15 cellular contexts compared by ENCODE assay signal in the genomic region with DNA sequence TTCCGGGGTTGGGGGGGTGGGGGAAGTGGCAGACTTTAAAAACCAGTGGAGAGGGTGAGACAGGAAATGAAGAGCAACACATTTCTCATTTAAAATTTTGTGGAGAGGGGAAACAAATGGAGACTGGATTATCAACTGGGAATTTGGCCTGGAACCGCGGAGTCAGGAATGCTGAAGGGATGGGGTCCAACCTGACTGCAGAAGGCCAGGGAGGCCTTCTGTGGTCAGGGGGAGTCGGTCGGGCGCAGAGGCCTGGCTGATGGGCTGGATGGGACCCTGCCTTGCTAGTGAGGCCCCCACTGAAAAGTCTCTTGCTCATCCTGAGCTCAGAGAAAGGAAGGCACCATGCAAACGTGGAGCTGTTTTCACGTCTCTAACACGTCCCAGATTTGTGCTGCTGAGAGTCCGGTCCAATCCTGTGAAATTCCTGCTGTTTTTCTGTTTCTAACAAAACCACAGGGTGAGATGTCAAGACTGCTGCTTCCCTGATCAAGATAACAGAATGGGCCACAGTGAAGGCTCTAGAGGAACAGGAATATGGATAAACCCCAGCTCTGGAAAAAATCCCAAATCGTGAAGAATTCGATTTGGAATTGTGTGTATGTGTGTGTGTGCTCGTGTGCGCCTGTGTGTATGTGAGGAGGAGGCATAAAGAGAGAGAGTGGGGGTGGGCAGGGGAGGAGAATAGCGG.
"Had no signal": no experiment of that assay in that cellular context is flagged by ENCODE, and none has a peak within 500 bp of the region (broad histone marks: within the 10 kb centered on the region; RNA-seq: fewer than 3 reads in every experiment).

No MANE protein-coding gene starts in this region.

- H3K9me3 ChIP-seq: mucosa of descending colon, spleen had no signal

- H3K36me3 ChIP-seq: cardiac muscle cell, spleen had no signal

- H3K27me3 ChIP-seq: cardiac muscle cell had no signal

- H3K4me3 ChIP-seq: cardiac muscle cell, mucosa of descending colon, spleen had no signal

- H3K27ac ChIP-seq: cardiac muscle cell, spleen, VCaP had no signal

- ATAC-seq: activated naive CD4-positive, alpha-beta T cell treated with anti-CD3 and anti-CD28 coated beads, Interleukin-2, amount 50 U/mL, for 72 hours; mucosa of descending colon; SK-N-SH treated with all-trans-retinoic acid at 6 μM for 48 hours; stimulated activated naive CD8-positive, alpha-beta T cell treated with anti-CD3 and anti-CD28 coated beads, Interleukin-15, Interleukin-2, amounts not matched to agents 100 U/mL and 50 U/mL, for 24 hours had no signal

- DNase-seq: activated CD4-positive, CD25-positive, alpha-beta regulatory T cell treated with anti-CD3 and anti-CD28 coated beads, Interleukin-2, amount 50 U/mL, for 72 hours; activated T-cell treated with anti-CD3 and anti-CD28 coated beads, Interleukin-2, amount 50 U/mL, for 1 hour; amniotic stem cell; effector CD4-positive, alpha-beta T cell; foreskin fibroblast; hippocampal formation; mucosa of descending colon; posterior cingulate gyrus; spleen; stimulated activated CD4-positive, alpha-beta T cell treated with anti-CD3 and anti-CD28 coated beads, Interleukin-4, amount 100 ng/mL, for 24 hours; stimulated activated naive CD8-positive, alpha-beta T cell treated with anti-CD3 and anti-CD28 coated beads, Interleukin-15, Interleukin-2, amounts not matched to agents 100 U/mL and 50 U/mL, for 24 hours had no signal

- H3K4me1 ChIP-seq: spleen had no signal
